9 cellular contexts compared by ENCODE assay signal in the genomic region with DNA sequence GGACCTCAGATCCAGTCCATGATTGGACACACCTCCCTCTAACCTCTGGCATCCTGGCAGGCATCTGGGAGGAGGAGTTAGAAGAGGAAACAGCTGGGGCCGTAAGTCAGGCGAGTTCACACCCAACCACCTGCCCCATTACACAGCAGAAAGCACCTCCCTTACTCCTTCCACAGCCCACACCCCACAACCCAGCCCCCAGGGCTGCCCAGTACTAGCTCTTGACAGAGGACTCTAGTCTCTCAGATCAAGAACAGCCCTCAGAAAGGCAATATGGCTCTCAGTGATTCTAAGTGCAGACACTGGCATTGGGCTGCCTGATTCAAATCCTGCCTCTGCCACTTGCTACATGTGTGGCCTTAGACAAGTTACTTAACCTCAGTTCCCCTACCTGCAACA. TPM values are rescaled to one million over a fixed set of nuclear protein-coding genes. Genes with fewer than 3 reads are reported as not detected.
DNase-seq lines count a peak whose midpoint lies in the region; ATAC-seq and TF ChIP-seq lines count a peak whose summit lies in the region.
"Had no signal": no experiment of that assay in that cellular context is flagged by ENCODE, and none has a peak within 500 bp of the region (broad histone marks: within the 10 kb centered on the region; RNA-seq: fewer than 3 reads in every experiment).

No MANE protein-coding gene starts in this region.

- H3K9me2 ChIP-seq in GM23338 (ENCODE audit: insufficient read depth) (peaks cover 4% of the 10 kb centered on the region; the same call in 1 of the 2 replicates), PC-3 (replicated peaks; ENCODE audit: low read length) (no peaks in the 10 kb centered on the region)

- no peak overlapping the region for H3K27ac Mint-ChIP-seq in GM23338
- H3K27ac Mint-ChIP-seq: T-helper 1 cell treated with Interleukin-12 subunit alpha and Interleukin-12 subunit beta and Interleukin-4 antibody, amounts not matched to agents 30 μg/mL and 1 μg/mL, for 36 hours had no signal

- ATAC-seq in GM23338 (no peak; the same call in 2 of the 3 replicates), PC-3 (peak; percentile 4), lower lobe of right lung (peak in 1 of 2 donors; percentile 56)

- intact Hi-C loops in PC-3 (cut with micrococcal nuclease) (no loop called here), lower lobe of right lung (cut with DNase I) (no loop called here)

- no peaks in the 10 kb centered on the region for H3K36me3 Mint-ChIP-seq in GM23338 (ENCODE audit: low read depth)

- H3K36me3 ChIP-seq in GM23338 (ENCODE audit: insufficient read depth): no peaks in the 10 kb centered on the region
- no peaks in the 10 kb centered on the region for H3K36me3 ChIP-seq in PC-3 (ENCODE audit: low read depth, low read length)
- no peaks in the 10 kb centered on the region for H3K36me3 ChIP-seq in lower lobe of right lung
- H3K36me3 ChIP-seq in HAP-1 (replicated peaks): no peaks in the 10 kb centered on the region

- CTCF ChIA-PET in PC-3 (lab: Charles Lee): no interaction called here

- H3K79me2 ChIP-seq in GM23338 (replicated peaks; ENCODE audit: insufficient read depth) (no peaks in the 10 kb centered on the region), PC-3 (ENCODE audit: low read length) (peaks cover 95% of the 10 kb centered on the region)

- H3K9me3 ChIP-seq in PC-3 (ENCODE audit: low read length) (no peaks in the 10 kb centered on the region), lower lobe of right lung (no peaks in the 10 kb centered on the region), HAP-1 (no peaks in the 10 kb centered on the region)

- H3K9ac ChIP-seq in PC-3 (ENCODE audit: low read length): no peak overlapping the region

- H3K27me3 ChIP-seq in GM23338 (ENCODE audit: insufficient read depth) (no peaks in the 10 kb centered on the region), PC-3 (ENCODE audit: low read length) (no peaks in the 10 kb centered on the region), lower lobe of right lung (ENCODE audit: low read depth) (no peaks in the 10 kb centered on the region), HAP-1 (ENCODE audit: low read depth) (peaks cover 14% of the 10 kb centered on the region)

- H3F3A ChIP-seq in GM23338 (replicated peaks; ENCODE audit: low read depth): no peaks in the 10 kb centered on the region
- H3F3A ChIP-seq in PC-3 (ENCODE audit: low read length, unreplicated experiment): no peaks in the 10 kb centered on the region

- no peak overlapping the region for H3K4me3 Mint-ChIP-seq in GM23338

- no peak for TF ChIP-seq CTCF in GM23338 (conservative IDR thresholded peaks at IDR 0.05; ENCODE audit: low read depth in 2 of 2)
- TF ChIP-seq CTCF in PC-3 (conservative IDR thresholded peaks at IDR 0.05; ENCODE audit: low read depth, low read length): no peak
- no peak for TF ChIP-seq CTCF in lower lobe of right lung (IDR thresholded peaks at IDR 0.05)

- peaks cover 6% of the 10 kb centered on the region for H3K27me3 Mint-ChIP-seq in GM23338 (ENCODE audit: insufficient read depth, low read depth, poor library complexity)

- H3K27ac ChIP-seq in GM23338 (ENCODE audit: low read depth): no peak overlapping the region
- no peak overlapping the region for H3K27ac ChIP-seq in PC-3 (ENCODE audit: low read length)
- peak overlapping the region; percentile 24 for H3K27ac ChIP-seq in lower lobe of right lung

- 0 out of 2 replicates have a peak overlapping the region, but pooled peaks have one; percentile 26 for H3K4me2 ChIP-seq in GM23338
- no peak overlapping the region for H3K4me2 ChIP-seq in PC-3 (ENCODE audit: low read length)

- POLR2A ChIA-PET in PC-3 (lab: Charles Lee; ENCODE audit: unreplicated experiment): no interaction called here

- peaks cover 14% of the 10 kb centered on the region for H3K4me1 Mint-ChIP-seq in GM23338

- DNase-seq in DMS53 treated with DMSO at 0.1 percent for 48 hours (lab: John Stamatoyannopoulos, UW; ENCODE audit: unreplicated experiment): peak; percentile 25
- DNase-seq in GM23338 (ENCODE audit: low spot score): peak; percentile 37
- DNase-seq in PC-3: peak; percentile 34
- DNase-seq in lower lobe of right lung: peak; percentile 56
- DNase-seq in stimulated activated naive CD4-positive, alpha-beta T cell treated with Interleukin-2 at 50 U/mL for 16 hours (lab: John Stamatoyannopoulos, UW): no peak
- DNase-seq in NCI-H2081 treated with DMSO at 0.1 percent for 48 hours (lab: John Stamatoyannopoulos, UW): no peak
- no peak for DNase-seq in HAP-1 (ENCODE audit: low spot score in 2 of 2)
- no peak for DNase-seq in SKM-1 treated with dmso at 0.1 percent for 144 hours (lab: John Stamatoyannopoulos, UW; ENCODE audit: unreplicated experiment)

- H3K4me3 ChIP-seq in GM23338 (no peak overlapping the region), PC-3 (ENCODE audit: low read length) (no peak overlapping the region), lower lobe of right lung (no peak overlapping the region), HAP-1 (no peak overlapping the region)

- in situ Hi-C loops in HAP-1 (cut with MboI; ENCODE audit: low sequenced_read_pairs): no loop called here

- H3K4me1 ChIP-seq in GM23338 (ENCODE audit: insufficient read depth) (peaks cover 8% of the 10 kb centered on the region; the same call in 1 of the 2 replicates), PC-3 (ENCODE audit: insufficient read depth, low read length) (peaks cover 61% of the 10 kb centered on the region), lower lobe of right lung (peaks cover 20% of the 10 kb centered on the region), HAP-1 (no peaks in the 10 kb centered on the region)

- H2AFZ ChIP-seq in GM23338: no peak overlapping the region
- no peak overlapping the region for H2AFZ ChIP-seq in PC-3 (ENCODE audit: low read length)

- no peaks in the 10 kb centered on the region; the same call in 1 of the 2 replicates for H4K20me1 ChIP-seq in GM23338 (replicated peaks; ENCODE audit: insufficient read depth)
- H4K20me1 ChIP-seq in PC-3 (ENCODE audit: low read length): no peaks in the 10 kb centered on the region

- H3K9me3 Mint-ChIP-seq in GM23338: no peaks in the 10 kb centered on the region
- H3K9me3 Mint-ChIP-seq: T-helper 1 cell treated with Interleukin-12 subunit alpha and Interleukin-12 subunit beta and Interleukin-4 antibody, amounts not matched to agents 30 μg/mL and 1 μg/mL, for 36 hours had no signal

- BruUV-seq in PC-3 (replicated peaks; lab: Mats Ljungman, UMichigan): no TSS peak

TF ChIP-seq in GM23338, 12 proteins besides CTCF, POLR2A, EP300 and RAD21 (continues in another document):
- no peak for TF ChIP-seq NANOG (IDR thresholded peaks at IDR 0.05; ENCODE audit: borderline replicate concordance)

RNA-seq across cellular contexts. Expression of a gene that starts 34.1 kb away (rescaled TPM):
- total RNA-seq in GM23338 (2014; rRNA removed; shearing (Covaris generic)): 8.2 and 8.9 TPM in 2 replicates
- 8.7 and 9.0 TPM in 2 replicates for polyA plus RNA-seq in GM23338 (2016; fragmentation: Nextera tagmentation; extraction: Ambion mirVana)
- total RNA-seq in PC-3 (2014; rRNA removed): 143 and 193 TPM in 2 replicates
- total RNA-seq in lower lobe of right lung: 41.3 TPM

Comparison
In these comparisons a context has a peak if more than half of its experiments do, and no peak if none do; other contexts are left out.
1. DNase-seq: peak in DMS53 treated with DMSO at 0.1 percent for 48 hours (single experiment), GM23338 (single experiment), PC-3 (single experiment) and lower lobe of right lung (single experiment); none in stimulated activated naive CD4-positive, alpha-beta T cell treated with Interleukin-2 at 50 U/mL for 16 hours (single experiment), NCI-H2081 treated with DMSO at 0.1 percent for 48 hours (single experiment), HAP-1 (0 of 2) and SKM-1 treated with dmso at 0.1 percent for 144 hours (single experiment).